In the genomic region with DNA sequence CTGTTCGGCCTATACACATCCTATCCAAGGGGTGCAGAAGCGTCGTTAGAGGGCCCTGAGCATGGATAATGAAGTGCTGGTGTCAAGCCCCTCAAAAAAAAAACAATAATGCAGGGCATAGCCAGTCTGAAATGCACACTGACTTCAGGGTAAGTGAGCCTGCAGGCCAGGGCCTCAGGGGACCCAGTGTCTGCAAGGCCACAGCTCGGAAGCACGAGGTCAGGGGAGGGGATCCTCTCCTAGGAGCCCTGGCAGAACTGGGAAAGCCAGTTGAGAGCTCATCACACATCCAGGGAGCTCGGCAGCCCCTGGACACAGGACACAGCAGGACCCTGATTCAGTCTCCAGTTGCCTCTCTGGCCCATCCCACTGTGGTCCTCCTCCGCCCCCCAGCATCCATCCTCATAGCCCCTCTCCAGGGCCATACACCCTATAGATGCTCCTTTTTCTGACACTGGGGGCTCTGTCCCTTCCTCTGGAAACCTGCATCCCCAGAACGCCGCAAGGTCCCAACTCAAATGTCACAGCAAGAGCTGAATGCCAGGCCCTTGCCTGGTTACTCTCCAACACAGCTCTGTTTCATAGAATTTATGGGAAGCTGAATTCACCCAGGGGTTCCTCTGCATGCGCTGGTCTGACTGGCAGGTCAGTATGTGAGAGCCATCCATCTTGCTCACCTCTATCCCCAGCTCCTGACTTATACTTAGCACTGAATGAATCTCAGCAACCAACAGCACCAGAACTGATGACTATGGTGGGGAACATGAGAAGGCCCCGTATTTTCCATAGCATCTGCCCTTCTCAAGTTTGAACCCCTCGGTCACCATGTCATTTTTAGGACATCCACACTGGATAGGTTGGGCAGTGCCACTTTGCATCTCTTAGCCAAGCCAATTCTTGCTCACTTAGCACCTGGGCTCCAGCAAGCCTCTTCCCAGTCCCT, we compare ENCODE assay signal across 22 cellular contexts.
"Had no signal": no experiment of that assay in that cellular context is flagged by ENCODE, and none has a peak within 500 bp of the region (broad histone marks: within the 10 kb centered on the region; RNA-seq: fewer than 3 reads in every experiment).

No MANE protein-coding gene starts in this region.

- H3K27me3 ChIP-seq: heart left ventricle had no signal

- H3K36me3 ChIP-seq: heart left ventricle had no signal

- H3K4me1 ChIP-seq: heart left ventricle had no signal

- H3K27ac ChIP-seq: heart left ventricle had no signal

- DNase-seq: activated CD4-positive, alpha-beta memory T cell treated with anti-CD3 and anti-CD28 coated beads, Interleukin-2, amount 10 ng/mL, durations not matched to agents 7 days and 5 days; activated CD4-positive, alpha-beta T cell treated with anti-CD3 and anti-CD28 coated beads for 36 hours; activated CD4-positive, alpha-beta T cell treated with anti-CD3 and anti-CD28 coated beads, Interleukin-2, amount 10 ng/mL, durations not matched to agents 24 days and 14 days; activated CD4-positive, CD25-positive, alpha-beta regulatory T cell; activated CD4-positive, CD25-positive, alpha-beta regulatory T cell treated with anti-CD3 and anti-CD28 coated beads, Interleukin-2, amount 50 U/mL, for 72 hours; activated effector memory CD4-positive, alpha-beta T cell treated with Interleukin-2 at 50 U/mL for 16 hours; activated gamma-delta T cell treated with Interleukin-2 at 50 U/mL for 16 hours; activated naive CD4-positive, alpha-beta T cell treated with anti-CD3 and anti-CD28 coated beads, Interleukin-2, amount 50 U/mL, for 16 hours; activated naive CD4-positive, alpha-beta T cell treated with Interleukin-2 at 50 U/mL for 16 hours; activated T-cell treated with anti-CD3 and anti-CD28 coated beads, Interleukin-2, amount 50 U/mL, for 4 hours; amniotic stem cell; anterior cingulate cortex; caudate nucleus; cortex of kidney; dermis blood vessel endothelial cell; effector CD4-positive, alpha-beta T cell; effector memory CD8-positive, alpha-beta T cell; erythroblast; foreskin fibroblast; T-helper 2 cell had no signal

- ATAC-seq: activated CD4-positive, alpha-beta T cell treated with anti-CD3 and anti-CD28 coated beads for 36 hours; activated T-cell treated with anti-CD3 and anti-CD28 coated beads, Interleukin-2, amount 50 U/mL, for 4 hours; activated T-helper 17 cell treated with anti-CD3 and anti-CD28 coated beads, Interleukin-2, amount 50 U/mL, for 72 hours; effector memory CD8-positive, alpha-beta T cell; heart left ventricle had no signal

- H3K9me3 ChIP-seq: heart left ventricle had no signal

- H3K4me3 ChIP-seq: heart left ventricle had no signal
